ENCODE assay signal across 9 cellular contexts in the genomic region with DNA sequence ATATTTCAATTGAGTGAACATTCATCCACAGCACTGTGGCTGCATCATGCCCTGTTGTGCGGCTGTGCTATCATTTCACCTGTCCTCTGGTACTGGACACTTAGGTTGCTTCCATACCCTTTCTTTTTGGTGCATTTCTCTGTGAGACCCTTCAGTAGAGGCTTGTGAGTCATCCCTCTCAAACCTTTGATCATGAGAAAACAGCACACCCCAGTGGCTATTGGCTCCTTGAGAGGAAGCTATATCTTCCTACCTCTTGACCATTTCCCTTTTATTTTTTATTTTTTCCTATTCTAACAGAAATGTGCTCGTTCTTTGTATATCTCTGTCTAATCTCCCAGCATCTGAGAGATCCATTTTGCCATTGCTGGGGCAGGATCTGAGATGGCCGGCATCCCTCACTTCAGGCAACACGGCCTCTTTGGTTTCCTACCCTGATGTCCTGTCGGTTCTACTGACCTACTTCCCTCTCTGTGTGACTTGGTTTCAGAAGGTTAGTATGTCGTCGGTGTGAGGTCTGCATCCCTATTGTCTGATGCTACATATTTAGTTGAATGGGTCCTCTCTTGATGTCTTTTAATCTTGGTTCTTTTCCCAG. TPM values are rescaled to one million over a fixed set of nuclear protein-coding genes. Genes with fewer than 3 reads are reported as not detected.
DNase-seq lines count a peak whose midpoint lies in the region; ATAC-seq and TF ChIP-seq lines count a peak whose summit lies in the region.
"Had no signal": no experiment of that assay in that cellular context is flagged by ENCODE, and none has a peak within 500 bp of the region (broad histone marks: within the 10 kb centered on the region; RNA-seq: fewer than 3 reads in every experiment).

No MANE protein-coding gene starts in this region.

- H3K36me3 ChIP-seq in OCI-LY1 (ENCODE audit: insufficient read depth, low read length) = no peaks in the 10 kb centered on the region
- H3K36me3 ChIP-seq in fibroblast of lung (ENCODE audit: control insufficient read depth, insufficient read depth, low read length) = no peaks in the 10 kb centered on the region

- no peak overlapping the region for H3K4me3 ChIP-seq in OCI-LY1 (ENCODE audit: low read depth, low read length, poor library complexity, severe bottlenecking)
- H3K4me3 ChIP-seq in fibroblast of lung (replicated peaks in 1 of 4; ENCODE audit: control extremely low read depth in 1 of 4, insufficient read depth in 1 of 4, low read depth in 3 of 4, low read length in 4 of 4) = no peak overlapping the region

- TF ChIP-seq CTCF in OCI-LY1 (IDR thresholded peaks at IDR 0.05; ENCODE audit: low read length) (peak; percentile 42), fibroblast of lung (conservative IDR thresholded peaks at IDR 0.05 in 1 of 2, IDR thresholded peaks at IDR 0.05 in 1 of 2; ENCODE audit: low read depth in 1 of 2, low read length in 2 of 2) (peak; percentile 22 to 32)

- H3K4me1 ChIP-seq in OCI-LY1 (ENCODE audit: insufficient read depth, low read length, severe bottlenecking) (peaks cover 18% of the 10 kb centered on the region), fibroblast of lung (ENCODE audit: control insufficient read depth, extremely low read depth, insufficient read depth, low read length) (no peaks in the 10 kb centered on the region)

- H3K4me1 Mint-ChIP-seq in stimulated activated effector memory CD8-positive, alpha-beta T cell treated with anti-CD3 and anti-CD28 coated beads, Interleukin-12 subunit alpha, Interleukin-12 subunit beta, amount 100 ng/mL, for 72 hours = peaks cover 24% of the 10 kb centered on the region

- no peaks in the 10 kb centered on the region for H3F3A ChIP-seq in OCI-LY1 (ENCODE audit: insufficient read depth, low read length)

- H3K4me2 ChIP-seq in OCI-LY1 (ENCODE audit: low read length) = no peak overlapping the region
- H3K4me2 ChIP-seq in fibroblast of lung (ENCODE audit: extremely low read depth, insufficient read depth, low read length) = no peak overlapping the region

- no peaks in the 10 kb centered on the region for H3K36me3 Mint-ChIP-seq in stimulated activated effector memory CD8-positive, alpha-beta T cell treated with anti-CD3 and anti-CD28 coated beads, Interleukin-12 subunit alpha, Interleukin-12 subunit beta, amount 100 ng/mL, for 72 hours

- no peak overlapping the region for H3K9ac ChIP-seq in OCI-LY1 (ENCODE audit: low read length)
- no peak overlapping the region for H3K9ac ChIP-seq in fibroblast of lung (ENCODE audit: insufficient read depth, low read length)

- no peaks in the 10 kb centered on the region for H3K9me3 ChIP-seq in OCI-LY1 (ENCODE audit: low read length)
- H3K9me3 ChIP-seq in fibroblast of lung (ENCODE audit: control insufficient read depth, insufficient read depth, low read depth, low read length) = no peaks in the 10 kb centered on the region

- H3K79me2 ChIP-seq in OCI-LY1 (ENCODE audit: insufficient read depth, low read length) (no peaks in the 10 kb centered on the region), fibroblast of lung (ENCODE audit: control insufficient read depth, insufficient read depth, low read length) (no peaks in the 10 kb centered on the region)

- DNase-seq in NOMO-1 treated with DMSO at 0.1 percent for 48 hours (lab: John Stamatoyannopoulos, UW; ENCODE audit: unreplicated experiment) (peak; percentile 65), NOMO-1 treated with dmso at 0.1 percent for 144 hours (lab: John Stamatoyannopoulos, UW; ENCODE audit: unreplicated experiment) (no peak), fibroblast of lung (ENCODE audit: low read depth in 2 of 2) (peak; percentile 6 to 34), T-helper 9 cell (no peak)
- no peak for DNase-seq in stimulated activated effector memory CD8-positive, alpha-beta T cell treated with anti-CD3 and anti-CD28 coated beads, Interleukin-12 subunit alpha, Interleukin-12 subunit beta, amount 100 ng/mL, for 72 hours (ENCODE audit: low spot score in 2 of 2)
- no peak for DNase-seq in activated CD4-positive, alpha-beta T cell treated with anti-CD3 and anti-CD28 coated beads, Interleukin-2, amount 50 U/mL, for 48 hours
- DNase-seq: activated CD4-positive, CD25-positive, alpha-beta regulatory T cell had no signal

- no peaks in the 10 kb centered on the region for H3K9me3 Mint-ChIP-seq in stimulated activated effector memory CD8-positive, alpha-beta T cell treated with anti-CD3 and anti-CD28 coated beads, Interleukin-12 subunit alpha, Interleukin-12 subunit beta, amount 100 ng/mL, for 72 hours

- peak overlapping the region; percentile 39 for H3K4me3 Mint-ChIP-seq in stimulated activated effector memory CD8-positive, alpha-beta T cell treated with anti-CD3 and anti-CD28 coated beads, Interleukin-12 subunit alpha, Interleukin-12 subunit beta, amount 100 ng/mL, for 72 hours

- H3K27me3 ChIP-seq in OCI-LY1 (ENCODE audit: insufficient read depth, low read length) (no peaks in the 10 kb centered on the region), fibroblast of lung (ENCODE audit: control insufficient read depth, insufficient read depth, low read length) (no peaks in the 10 kb centered on the region)

- no peaks in the 10 kb centered on the region for H3K9me2 ChIP-seq in OCI-LY1 (ENCODE audit: low read depth, low read length)

- H3K27ac Mint-ChIP-seq in stimulated activated effector memory CD8-positive, alpha-beta T cell treated with anti-CD3 and anti-CD28 coated beads, Interleukin-12 subunit alpha, Interleukin-12 subunit beta, amount 100 ng/mL, for 72 hours = peak overlapping the region; percentile 75

- H3K27ac ChIP-seq in OCI-LY1 (ENCODE audit: low read depth, low read length, poor library complexity, severe bottlenecking) = no peak overlapping the region
- no peak overlapping the region for H3K27ac ChIP-seq in fibroblast of lung (ENCODE audit: insufficient read depth, low read length)

- no peaks in the 10 kb centered on the region for H4K20me1 ChIP-seq in OCI-LY1 (ENCODE audit: insufficient read depth, low read length)
- no peaks in the 10 kb centered on the region for H4K20me1 ChIP-seq in fibroblast of lung (ENCODE audit: control insufficient read depth, extremely low read depth, insufficient read depth, low read length)

- ATAC-seq in stimulated activated effector memory CD8-positive, alpha-beta T cell treated with anti-CD3 and anti-CD28 coated beads, Interleukin-12 subunit alpha, Interleukin-12 subunit beta, amount 100 ng/mL, for 72 hours = peak; percentile 70
- ATAC-seq in HG02642 (IDR thresholded peaks at IDR 0.05; ENCODE audit: poor library complexity, unreplicated experiment) = no peak

- H2AFZ ChIP-seq in OCI-LY1 (ENCODE audit: low read length) (no peak overlapping the region), fibroblast of lung (ENCODE audit: low read length) (no peak overlapping the region)

RNA-seq across cellular contexts. Expression of gene PIK3AP1, which starts 23.8 kb away (rescaled TPM):
- total RNA-seq in fibroblast of lung = 0.17 and 0.26 TPM in 2 replicates
- 0.03 and 0.24 TPM in 2 replicates for polyA plus RNA-seq in fibroblast of lung
- 0.03 and 0.07 TPM in 2 replicates for polyA plus RNA-seq in fibroblast of lung (2012)
- not detected in 2 replicates for polyA minus RNA-seq in fibroblast of lung (ENCODE audit: low replicate concordance)

Comparison
In these comparisons a context has a peak if more than half of its experiments do, and no peak if none do; other contexts are left out.
1. DNase-seq: peak in NOMO-1 treated with DMSO at 0.1 percent for 48 hours (single experiment) and fibroblast of lung (2 of 2); none in NOMO-1 treated with dmso at 0.1 percent for 144 hours (single experiment), stimulated activated effector memory CD8-positive, alpha-beta T cell treated with anti-CD3 and anti-CD28 coated beads, Interleukin-12 subunit alpha, Interleukin-12 subunit beta, amount 100 ng/mL, for 72 hours (0 of 2), T-helper 9 cell (single experiment) and activated CD4-positive, alpha-beta T cell treated with anti-CD3 and anti-CD28 coated beads, Interleukin-2, amount 50 U/mL, for 48 hours (0 of 2).